28 cellular contexts compared by ENCODE assay signal in genomic region chr17:3946711-3947235, GRCh38. TPM values are rescaled to one million over a fixed set of nuclear protein-coding genes. Genes with fewer than 3 reads are reported as not detected.
"Had no signal": no experiment of that assay in that cellular context is flagged by ENCODE, and none has a peak within 500 bp of the region (broad histone marks: within the 10 kb centered on the region; RNA-seq: fewer than 3 reads in every experiment).

No MANE protein-coding gene starts in this region.

- H3K27me3 ChIP-seq: breast epithelium, esophagus squamous epithelium, gastroesophageal sphincter, tibial artery had no signal

- H3K27ac ChIP-seq: breast epithelium, esophagus squamous epithelium, gastroesophageal sphincter, tibial artery had no signal

- H3K4me1 ChIP-seq: breast epithelium had no signal

- H3K9me3 ChIP-seq: breast epithelium, esophagus squamous epithelium, gastroesophageal sphincter, mucosa of descending colon, tibial artery had no signal

- DNase-seq: activated CD4-positive, alpha-beta T cell treated with anti-CD3 and anti-CD28 coated beads for 4 hours; activated CD4-positive, alpha-beta T cell treated with anti-CD3 and anti-CD28 coated beads, Interleukin-2, amount 50 U/mL, for 48 hours; activated CD4-positive, CD25-positive, alpha-beta regulatory T cell; activated CD8-positive, alpha-beta memory T cell treated with anti-CD3 and anti-CD28 coated beads, Interleukin-2, amount 50 U/mL, for 48 hours; activated naive CD4-positive, alpha-beta T cell treated with Interleukin-2 at 50 U/mL for 16 hours; activated naive CD8-positive, alpha-beta T cell treated with anti-CD3 and anti-CD28 coated beads for 36 hours; activated T-cell treated with anti-CD3 and anti-CD28 coated beads, Interleukin-2, amount 50 U/mL, for 48 hours; cerebellar nuclear complex; cortex of kidney; endodermal cell; esophagus squamous epithelium; head of caudate nucleus; islet precursor cell; left colon; mesenchymal stem cell; mucosa of descending colon; nephron progenitor cell; occipital lobe; small intestine; stimulated activated CD4-positive, alpha-beta T cell treated with anti-CD3 and anti-CD28 coated beads, Interleukin-2, amount 100 ng/mL, for 24 hours; stimulated activated naive CD8-positive, alpha-beta T cell treated with anti-CD3 and anti-CD28 coated beads, Interleukin-15, amount 100 ng/mL, for 72 hours; tibial artery had no signal

- H3K4me3 ChIP-seq: breast epithelium, esophagus squamous epithelium, gastroesophageal sphincter, mucosa of descending colon, tibial artery had no signal

- ATAC-seq: gastroesophageal sphincter; left colon; mucosa of descending colon; sciatic nerve; stimulated activated effector memory CD8-positive, alpha-beta T cell treated with anti-CD3 and anti-CD28 coated beads, Interleukin-12 subunit alpha, Interleukin-12 subunit beta, amount 100 ng/mL, for 72 hours; stimulated activated naive CD8-positive, alpha-beta T cell treated with anti-CD3 and anti-CD28 coated beads, Interleukin-15, amount 100 ng/mL, for 72 hours had no signal

- H3K36me3 ChIP-seq: breast epithelium had no signal

RNA-seq across cellular contexts. Expression of gene P2RX1, which starts 30.5 kb away (rescaled TPM):
- total RNA-seq: activated CD8-positive, alpha-beta memory T cell treated with anti-CD3 and anti-CD28 coated beads for 36 hours; astrocyte; endodermal cell; occipital lobe had no signal
